ENCODE assay signal across 15 cellular contexts in the genomic region with DNA sequence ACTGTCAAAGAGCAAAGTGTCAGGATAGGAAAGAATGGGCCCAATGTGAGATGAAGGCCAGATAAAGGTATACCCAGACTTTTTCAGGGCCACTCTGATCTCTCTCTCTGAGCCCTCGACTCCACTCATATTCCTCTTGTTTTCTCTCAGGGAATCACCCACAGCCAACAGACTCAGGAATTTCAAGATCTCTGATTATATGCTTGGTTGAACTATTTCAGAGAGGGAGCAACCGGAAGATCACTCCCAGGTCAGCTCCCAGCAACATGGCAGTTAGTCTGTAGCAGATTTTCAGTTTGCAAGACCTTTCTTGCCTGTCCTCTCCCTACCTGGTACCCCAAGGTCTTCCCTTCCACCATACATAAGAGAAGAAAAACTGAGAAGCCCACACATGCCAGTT.
DNase-seq lines count a peak whose midpoint lies in the region; ATAC-seq, FAIRE-seq and TF ChIP-seq lines count a peak whose summit lies in the region.
"Had no signal": no experiment of that assay in that cellular context is flagged by ENCODE, and none has a peak within 500 bp of the region (broad histone marks: within the 10 kb centered on the region; RNA-seq: fewer than 3 reads in every experiment).

No MANE protein-coding gene starts in this region.

- peak overlapping the region; percentile 93 to 96 (median 95) for H3K27ac Mint-ChIP-seq in nephron
- H3K27ac Mint-ChIP-seq: CD8-positive, alpha-beta memory T cell had no signal

- DNase-seq in GM19239 (ENCODE audit: insufficient read length, low spot score) (no peak), glomerular visceral epithelial cell (ENCODE audit: extremely low spot score) (peak; percentile 9)
- no peak for DNase-seq in activated naive CD4-positive, alpha-beta T cell treated with anti-CD3 and anti-CD28 coated beads, Interleukin-2, amount 50 U/mL, for 16 hours
- DNase-seq in stimulated activated CD4-positive, alpha-beta T cell treated with anti-CD3 and anti-CD28 coated beads, Interleukin-4, amount 100 ng/mL, for 24 hours: no peak
- DNase-seq: Caco-2; CD8-positive, alpha-beta memory T cell; DMS53; GF-D8 had no signal

- peaks cover 38% of the 10 kb centered on the region for H3K36me3 Mint-ChIP-seq in nephron (ENCODE audit: low read depth)

- H3K9me3 Mint-ChIP-seq in nephron: no peaks in the 10 kb centered on the region
- H3K9me3 Mint-ChIP-seq: CD8-positive, alpha-beta memory T cell had no signal

- no peaks in the 10 kb centered on the region for H3K4me1 Mint-ChIP-seq in nephron
- H3K4me1 Mint-ChIP-seq: CD8-positive, alpha-beta memory T cell had no signal

- TF ChIP-seq CTCF in nephron (IDR thresholded peaks at IDR 0.05; ENCODE audit: unreplicated experiment in 3 of 3): no peak

- no peaks in the 10 kb centered on the region for H3K27me3 Mint-ChIP-seq in nephron (ENCODE audit: low read depth)

- peak; percentile 11 for FAIRE-seq in GM19239 (lab: Jason Lieb, UNC)
- FAIRE-seq: A549, H54, K562 had no signal

- ATAC-seq in GM21529 (IDR thresholded peaks at IDR 0.05; ENCODE audit: unreplicated experiment): no peak
- ATAC-seq in HG03095 (IDR thresholded peaks at IDR 0.05; ENCODE audit: unreplicated experiment): no peak
- ATAC-seq: A549, HCT116, K562 had no signal

- H3K4me3 Mint-ChIP-seq in nephron: no peak overlapping the region
- H3K4me3 Mint-ChIP-seq: CD8-positive, alpha-beta memory T cell had no signal
